Comparison of ENCODE assay signal across 12 cellular contexts in genomic region chr5:51378778-51379652, GRCh38. TPM values are rescaled to one million over a fixed set of nuclear protein-coding genes. Genes with fewer than 3 reads are reported as not detected.
DNase-seq lines count a peak whose midpoint lies in the region; ATAC-seq and TF ChIP-seq lines count a peak whose summit lies in the region.
"Had no signal": no experiment of that assay in that cellular context is flagged by ENCODE, and none has a peak within 500 bp of the region (broad histone marks: within the 10 kb centered on the region; RNA-seq: fewer than 3 reads in every experiment).

No MANE protein-coding gene starts in this region.

- H3K27ac ChIP-seq in BLaER1 (no peak overlapping the region), mammary epithelial cell (ENCODE audit: insufficient read depth, low read depth, low read length) (no peak overlapping the region)
- H3K27ac ChIP-seq: C4-2B had no signal

- CTCF ChIA-PET in mammary epithelial cell (lab: Charles Lee; ENCODE audit: low non-redundant PET), result interaction anchor here (1.2 kb wide), 1 partner anchor 462 kb away, joined by 4 read pairs; no protein-coding TSS in a partner anchor
- CTCF ChIA-PET in activated CD4-positive, alpha-beta T cell treated with anti-CD3 and anti-CD28 coated beads for 36 hours (lab: Charles Lee), result interaction anchor here (0.7 kb wide), 1 partner anchor 12 kb away, joined by 3 read pairs; no protein-coding TSS in a partner anchor

- peaks cover 80% of the 10 kb centered on the region for H3K27me3 Mint-ChIP-seq in activated CD4-positive, alpha-beta T cell treated with anti-CD3 and anti-CD28 coated beads for 36 hours

- peak; percentile 26 for DNase-seq in M059J (ENCODE audit: low read depth)
- DNase-seq in mammary epithelial cell, result no peak
- DNase-seq in myocyte (ENCODE audit: low read depth), result peak; percentile 56
- no peak for DNase-seq in activated CD4-positive, alpha-beta T cell treated with anti-CD3 and anti-CD28 coated beads for 36 hours
- no peak for DNase-seq in GM13976 (ENCODE audit: low spot score)
- no peak for DNase-seq in stimulated activated CD4-positive, alpha-beta T cell treated with anti-CD3 and anti-CD28 coated beads, Interleukin-12 subunit alpha, Interleukin-12 subunit beta, amount 100 ng/mL, for 4 hours
- DNase-seq in G401 (ENCODE audit: low spot score), result no peak
- DNase-seq: activated CD4-positive, alpha-beta memory T cell treated with anti-CD3 and anti-CD28 coated beads, Interleukin-2, amount 10 ng/mL, durations not matched to agents 7 days and 5 days; midbrain had no signal

- TF ChIP-seq CTCF in mammary epithelial cell (conservative IDR thresholded peaks at IDR 0.05 in 1 of 2, IDR thresholded peaks at IDR 0.05 in 1 of 2; ENCODE audit: extremely low read depth in 1 of 2, insufficient read depth in 1 of 2, low read depth in 1 of 2, low read length in 2 of 2) (no peak), GM13976 (IDR thresholded peaks at IDR 0.05; ENCODE audit: borderline replicate concordance, control extremely low read depth, extremely low read depth, insufficient read depth, missing control alignments) (no peak)

- H2AFZ ChIP-seq in mammary epithelial cell (ENCODE audit: low read depth, low read length), result peak overlapping the region; percentile 24

- no peaks in the 10 kb centered on the region for H3K79me2 ChIP-seq in mammary epithelial cell (ENCODE audit: insufficient read depth, low read length)

- no peak for ATAC-seq in activated CD4-positive, alpha-beta T cell treated with anti-CD3 and anti-CD28 coated beads for 36 hours

- H3K4me3 ChIP-seq in BLaER1 (0 out of 2 replicates have a peak overlapping the region, but pooled peaks have one; percentile 25), mammary epithelial cell (replicated peaks in 1 of 3; ENCODE audit: insufficient read depth in 1 of 3, low read depth in 2 of 3, low read length in 3 of 3) (peak overlapping the region in 2 of 3 experiments; percentile 36 to 38)

- H3K27me3 ChIP-seq in BLaER1 (peaks cover 19% of the 10 kb centered on the region; the same call in 1 of the 2 replicates), mammary epithelial cell (ENCODE audit: insufficient read depth, low read length) (peaks cover 51% of the 10 kb centered on the region)

- intact Hi-C loops in mammary epithelial cell (cut with micrococcal nuclease), result loop anchor here (10.0 kb wide), 1 partner anchor 414 kb away; no protein-coding TSS in a partner anchor
- intact Hi-C loops in activated CD4-positive, alpha-beta T cell treated with anti-CD3 and anti-CD28 coated beads for 36 hours (cut with DNase I, micrococcal nuclease), result loop anchor here in 1 of 2 experiments (2.0 kb wide), 1 partner anchor 1278 kb away; no protein-coding TSS in a partner anchor

- 7% methylated on average over 31 of the region's 32 CpGs for WGBS in mammary epithelial cell (ENCODE audit: low coverage, missing lambda C conversion rate)

- H3K9ac ChIP-seq in BLaER1 (no peak overlapping the region), mammary epithelial cell (ENCODE audit: insufficient read depth, low read length) (no peak overlapping the region)

- peaks cover 6% of the 10 kb centered on the region for H3K9me3 Mint-ChIP-seq in activated CD4-positive, alpha-beta T cell treated with anti-CD3 and anti-CD28 coated beads for 36 hours (ENCODE audit: low read depth)
- H3K9me3 Mint-ChIP-seq: activated CD4-positive, alpha-beta memory T cell treated with anti-CD3 and anti-CD28 coated beads, Interleukin-2, amount 10 ng/mL, durations not matched to agents 7 days and 5 days had no signal

- no peaks in the 10 kb centered on the region for H4K20me1 ChIP-seq in BLaER1
- no peaks in the 10 kb centered on the region for H4K20me1 ChIP-seq in mammary epithelial cell (ENCODE audit: insufficient read depth, low read length)

- no peaks in the 10 kb centered on the region for H3K36me3 ChIP-seq in BLaER1
- no peaks in the 10 kb centered on the region for H3K36me3 ChIP-seq in mammary epithelial cell (ENCODE audit: insufficient read depth, low read length)

- in situ Hi-C loops in mammary epithelial cell (cut with MboI; ENCODE audit: low sequenced_read_pairs in 2 of 2), result no loop called here
- in situ Hi-C loops in GM13976 (cut with MboI; ENCODE audit: low sequenced_read_pairs, unreplicated experiment), result loop anchor here (25.0 kb wide), 1 partner anchor 417 kb away; no protein-coding TSS in a partner anchor
- in situ Hi-C loops in G401 (cut with HindIII; ENCODE audit: low sequenced_read_pairs), result no loop called here

- H3K9me3 ChIP-seq in BLaER1, result peaks cover 29% of the 10 kb centered on the region
- peaks cover 2% of the 10 kb centered on the region for H3K9me3 ChIP-seq in mammary epithelial cell (replicated peaks; ENCODE audit: insufficient read depth, low read length)

- peaks cover 5% of the 10 kb centered on the region for H3K4me1 Mint-ChIP-seq in activated CD4-positive, alpha-beta T cell treated with anti-CD3 and anti-CD28 coated beads for 36 hours

- H3K27ac Mint-ChIP-seq in activated CD4-positive, alpha-beta T cell treated with anti-CD3 and anti-CD28 coated beads for 36 hours, result no peak overlapping the region
- H3K27ac Mint-ChIP-seq: activated CD4-positive, alpha-beta memory T cell treated with anti-CD3 and anti-CD28 coated beads, Interleukin-2, amount 10 ng/mL, durations not matched to agents 7 days and 5 days had no signal

- peak overlapping the region; percentile 59 for H3K4me2 ChIP-seq in BLaER1
- peak overlapping the region; percentile 71 for H3K4me2 ChIP-seq in mammary epithelial cell (ENCODE audit: insufficient read depth, low read depth, low read length)

- no TSS peak for BruUV-seq in mammary epithelial cell (replicated peaks; lab: Mats Ljungman, UMichigan)

- H3K36me3 Mint-ChIP-seq in activated CD4-positive, alpha-beta T cell treated with anti-CD3 and anti-CD28 coated beads for 36 hours (ENCODE audit: low read depth), result no peaks in the 10 kb centered on the region

- dilution Hi-C loops in mammary epithelial cell (cut with HindIII; ENCODE audit: low sequenced_read_pairs), result no loop called here

- POLR2A ChIA-PET in activated CD4-positive, alpha-beta T cell treated with anti-CD3 and anti-CD28 coated beads for 36 hours (lab: Charles Lee), result no interaction called here

- H3K4me1 ChIP-seq in BLaER1 (peaks cover 14% of the 10 kb centered on the region), mammary epithelial cell (ENCODE audit: insufficient read depth, low read length) (peaks cover 10% of the 10 kb centered on the region)

- no peak overlapping the region for H3K4me3 Mint-ChIP-seq in activated CD4-positive, alpha-beta T cell treated with anti-CD3 and anti-CD28 coated beads for 36 hours
- H3K4me3 Mint-ChIP-seq: activated CD4-positive, alpha-beta memory T cell treated with anti-CD3 and anti-CD28 coated beads, Interleukin-2, amount 10 ng/mL, durations not matched to agents 7 days and 5 days had no signal

RNA-seq across cellular contexts. Expression of gene ISL1, which starts 4.2 kb away (rescaled TPM):
- total RNA-seq in M059J (2014; rRNA removed; shearing (Covaris generic)), result not detected in 2 replicates
- under 1 TPM in 1 of 2 donors, not detected in 1; 0.28 TPM for total RNA-seq in mammary epithelial cell
- polyA plus RNA-seq in mammary epithelial cell, result not detected
- polyA minus RNA-seq in mammary epithelial cell, result not detected
- total RNA-seq in myocyte, result 0.10 TPM in 1 of 2 replicates, not detected in the other
- polyA plus RNA-seq in myocyte (2012), result not detected
- total RNA-seq in activated CD4-positive, alpha-beta T cell treated with anti-CD3 and anti-CD28 coated beads for 36 hours, result not detected
- total RNA-seq in G401 (2014; rRNA removed; shearing (Covaris generic)), result not detected in 2 replicates
- total RNA-seq: activated CD4-positive, alpha-beta memory T cell treated with anti-CD3 and anti-CD28 coated beads, Interleukin-2, amount 10 ng/mL, durations not matched to agents 7 days and 5 days; cerebellum had no signal

Comparison
In these comparisons a context has a peak if more than half of its experiments do, and no peak if none do; other contexts are left out.
1. DNase-seq: peak in M059J (single experiment) and myocyte (single experiment); none in mammary epithelial cell (single experiment), activated CD4-positive, alpha-beta T cell treated with anti-CD3 and anti-CD28 coated beads for 36 hours (single experiment), GM13976 (single experiment), stimulated activated CD4-positive, alpha-beta T cell treated with anti-CD3 and anti-CD28 coated beads, Interleukin-12 subunit alpha, Interleukin-12 subunit beta, amount 100 ng/mL, for 4 hours (single experiment) and G401 (single experiment).